In the genomic region with DNA sequence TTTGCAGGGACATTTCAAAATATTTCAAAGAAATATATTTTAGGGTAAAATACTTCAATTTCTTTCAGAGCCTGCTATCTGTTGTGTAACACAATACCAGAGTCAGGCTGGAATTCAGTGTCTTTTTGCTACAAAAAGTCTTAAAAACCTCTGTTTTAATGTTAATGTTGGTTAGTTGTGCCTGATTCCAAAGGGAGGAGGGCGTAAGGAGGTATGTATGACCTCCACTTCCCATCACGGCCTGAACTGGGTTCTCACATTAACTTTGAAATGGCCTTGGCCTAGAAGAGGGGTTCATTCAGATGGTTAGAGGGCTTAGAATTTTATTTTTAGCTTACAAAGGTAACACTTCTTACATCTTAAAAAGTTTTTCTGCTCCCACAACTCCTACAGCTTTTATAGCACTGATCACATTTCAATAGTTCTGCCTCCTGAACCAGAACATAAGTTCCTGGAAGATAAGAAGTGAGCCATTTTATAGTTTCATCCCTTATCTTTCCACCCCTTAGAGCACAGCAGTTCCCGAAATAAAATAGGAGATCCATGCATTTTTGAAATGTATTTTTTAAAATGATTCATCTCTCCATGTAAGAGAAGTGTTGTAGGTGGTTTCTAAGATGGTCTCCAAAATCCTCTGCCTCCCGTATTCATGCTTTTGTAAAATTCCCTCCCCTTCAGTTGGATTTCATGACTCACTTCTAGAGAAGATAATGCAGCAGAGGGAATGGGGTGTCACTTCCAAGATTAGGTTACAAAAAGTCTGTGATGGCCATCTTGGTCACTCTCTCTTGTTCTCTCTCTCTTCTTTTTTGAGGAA, we compare ENCODE assay signal across 1 cellular context.
TF ChIP-seq lines count a peak whose summit lies in the region.

No MANE protein-coding gene starts in this region.

TF ChIP-seq in GM23338, 12 proteins besides CTCF, POLR2A, EP300 and RAD21 (continued from another document):
- TF ChIP-seq, protein P1, sequence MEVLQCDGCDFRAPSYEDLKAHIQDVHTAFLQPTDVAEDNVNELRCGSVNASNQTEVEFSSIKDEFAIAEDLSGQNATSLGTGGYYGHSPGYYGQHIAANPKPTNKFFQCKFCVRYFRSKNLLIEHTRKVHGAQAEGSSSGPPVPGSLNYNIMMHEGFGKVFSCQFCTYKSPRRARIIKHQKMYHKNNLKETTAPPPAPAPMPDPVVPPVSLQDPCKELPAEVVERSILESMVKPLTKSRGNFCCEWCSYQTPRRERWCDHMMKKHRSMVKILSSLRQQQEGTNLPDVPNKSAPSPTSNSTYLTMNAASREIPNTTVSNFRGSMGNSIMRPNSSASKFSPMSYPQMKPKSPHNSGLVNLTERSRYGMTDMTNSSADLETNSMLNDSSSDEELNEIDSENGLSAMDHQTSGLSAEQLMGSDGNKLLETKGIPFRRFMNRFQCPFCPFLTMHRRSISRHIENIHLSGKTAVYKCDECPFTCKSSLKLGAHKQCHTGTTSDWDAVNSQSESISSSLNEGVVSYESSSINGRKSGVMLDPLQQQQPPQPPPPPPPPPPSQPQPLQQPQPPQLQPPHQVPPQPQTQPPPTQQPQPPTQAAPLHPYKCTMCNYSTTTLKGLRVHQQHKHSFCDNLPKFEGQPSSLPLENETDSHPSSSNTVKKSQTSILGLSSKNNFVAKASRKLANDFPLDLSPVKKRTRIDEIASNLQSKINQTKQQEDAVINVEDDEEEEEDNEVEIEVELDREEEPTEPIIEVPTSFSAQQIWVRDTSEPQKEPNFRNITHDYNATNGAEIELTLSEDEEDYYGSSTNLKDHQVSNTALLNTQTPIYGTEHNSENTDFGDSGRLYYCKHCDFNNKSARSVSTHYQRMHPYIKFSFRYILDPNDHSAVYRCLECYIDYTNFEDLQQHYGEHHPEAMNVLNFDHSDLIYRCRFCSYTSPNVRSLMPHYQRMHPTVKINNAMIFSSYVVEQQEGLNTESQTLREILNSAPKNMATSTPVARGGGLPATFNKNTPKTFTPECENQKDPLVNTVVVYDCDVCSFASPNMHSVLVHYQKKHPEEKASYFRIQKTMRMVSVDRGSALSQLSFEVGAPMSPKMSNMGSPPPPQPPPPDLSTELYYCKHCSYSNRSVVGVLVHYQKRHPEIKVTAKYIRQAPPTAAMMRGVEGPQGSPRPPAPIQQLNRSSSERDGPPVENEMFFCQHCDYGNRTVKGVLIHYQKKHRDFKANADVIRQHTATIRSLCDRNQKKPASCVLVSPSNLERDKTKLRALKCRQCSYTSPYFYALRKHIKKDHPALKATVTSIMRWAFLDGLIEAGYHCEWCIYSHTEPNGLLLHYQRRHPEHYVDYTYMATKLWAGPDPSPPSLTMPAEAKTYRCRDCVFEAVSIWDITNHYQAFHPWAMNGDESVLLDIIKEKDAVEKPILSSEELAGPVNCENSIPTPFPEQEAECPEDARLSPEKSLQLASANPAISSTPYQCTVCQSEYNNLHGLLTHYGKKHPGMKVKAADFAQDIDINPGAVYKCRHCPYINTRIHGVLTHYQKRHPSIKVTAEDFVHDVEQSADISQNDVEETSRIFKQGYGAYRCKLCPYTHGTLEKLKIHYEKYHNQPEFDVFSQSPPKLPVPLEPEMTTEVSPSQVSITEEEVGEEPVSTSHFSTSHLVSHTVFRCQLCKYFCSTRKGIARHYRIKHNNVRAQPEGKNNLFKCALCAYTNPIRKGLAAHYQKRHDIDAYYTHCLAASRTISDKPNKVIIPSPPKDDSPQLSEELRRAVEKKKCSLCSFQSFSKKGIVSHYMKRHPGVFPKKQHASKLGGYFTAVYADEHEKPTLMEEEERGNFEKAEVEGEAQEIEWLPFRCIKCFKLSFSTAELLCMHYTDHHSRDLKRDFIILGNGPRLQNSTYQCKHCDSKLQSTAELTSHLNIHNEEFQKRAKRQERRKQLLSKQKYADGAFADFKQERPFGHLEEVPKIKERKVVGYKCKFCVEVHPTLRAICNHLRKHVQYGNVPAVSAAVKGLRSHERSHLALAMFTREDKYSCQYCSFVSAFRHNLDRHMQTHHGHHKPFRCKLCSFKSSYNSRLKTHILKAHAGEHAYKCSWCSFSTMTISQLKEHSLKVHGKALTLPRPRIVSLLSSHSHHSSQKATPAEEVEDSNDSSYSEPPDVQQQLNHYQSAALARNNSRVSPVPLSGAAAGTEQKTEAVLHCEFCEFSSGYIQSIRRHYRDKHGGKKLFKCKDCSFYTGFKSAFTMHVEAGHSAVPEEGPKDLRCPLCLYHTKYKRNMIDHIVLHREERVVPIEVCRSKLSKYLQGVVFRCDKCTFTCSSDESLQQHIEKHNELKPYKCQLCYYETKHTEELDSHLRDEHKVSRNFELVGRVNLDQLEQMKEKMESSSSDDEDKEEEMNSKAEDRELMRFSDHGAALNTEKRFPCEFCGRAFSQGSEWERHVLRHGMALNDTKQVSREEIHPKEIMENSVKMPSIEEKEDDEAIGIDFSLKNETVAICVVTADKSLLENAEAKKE (CRISPR knock-in tag; IDR thresholded peaks at IDR 0.05): no peak
- TF ChIP-seq ZNF114 (CRISPR knock-in tag; IDR thresholded peaks at IDR 0.05): no peak
